31 cellular contexts compared by ENCODE assay signal in genomic region chr5:39905356-39905755, GRCh38.
"Had no signal": no experiment of that assay in that cellular context is flagged by ENCODE, and none has a peak within 500 bp of the region (broad histone marks: within the 10 kb centered on the region; RNA-seq: fewer than 3 reads in every experiment).

No MANE protein-coding gene starts in this region.

- H3K9me3 ChIP-seq: colonic mucosa, psoas muscle, upper lobe of left lung had no signal

- H3K27ac ChIP-seq: colonic mucosa, parathyroid adenoma, psoas muscle, upper lobe of left lung had no signal

- ATAC-seq: psoas muscle; stimulated activated memory B cell treated with anti-CD40 and anti-IgM and Interleukin-4, amounts not matched to agents 10 μg/mL and 1 μg/mL and 100 μg/mL, for 72 hours; stimulated activated naive CD8-positive, alpha-beta T cell treated with anti-CD3 and anti-CD28 coated beads, Interleukin-15, amount 100 ng/mL, for 72 hours; WTC11 had no signal

- H3K27me3 ChIP-seq: colonic mucosa, upper lobe of left lung had no signal

- H3K4me3 ChIP-seq: colonic mucosa, psoas muscle, smooth muscle cell, upper lobe of left lung had no signal

- FAIRE-seq: astrocyte, bronchial epithelial cell, kidney had no signal

- DNase-seq: activated CD4-positive, alpha-beta memory T cell treated with anti-CD3 and anti-CD28 coated beads, Interleukin-2, amount 10 ng/mL, durations not matched to agents 7 days and 5 days; activated CD4-positive, alpha-beta T cell treated with anti-CD3 and anti-CD28 coated beads for 1 hour; activated CD4-positive, alpha-beta T cell treated with anti-CD3 and anti-CD28 coated beads, Interleukin-2, amount 10 ng/mL, durations not matched to agents 7 days and 5 days; activated CD8-positive, alpha-beta memory T cell treated with anti-CD3 and anti-CD28 coated beads, Interleukin-2, amount 50 U/mL, for 48 hours; activated gamma-delta T cell; activated naive CD4-positive, alpha-beta T cell treated with anti-CD3 and anti-CD28 coated beads, Interleukin-2, amount 10 ng/mL, durations not matched to agents 7 days and 5 days; activated naive CD8-positive, alpha-beta T cell treated with anti-CD3 and anti-CD28 coated beads, Interleukin-2, amount 10 ng/mL, durations not matched to agents 7 days and 5 days; activated T-cell treated with anti-CD3 and anti-CD28 coated beads, Interleukin-2, amount 50 U/mL, for 24 hours; amniotic stem cell; colonic mucosa; effector memory CD4-positive, alpha-beta T cell; foreskin fibroblast; head of caudate nucleus; hippocampal formation; kidney; naive B cell; nephron progenitor cell; psoas muscle; stimulated activated CD4-positive, alpha-beta T cell treated with anti-CD3 and anti-CD28 coated beads, Interleukin-1b, Interleukin-23, amount 100 ng/mL, for 48 hours; stimulated activated CD4-positive, alpha-beta T cell treated with anti-CD3 and anti-CD28 coated beads, Interleukin-4, amount 100 ng/mL, for 4 hours; stimulated activated CD8-positive, alpha-beta memory T cell treated with anti-CD3 and anti-CD28 coated beads, Interleukin-4, amount 100 ng/mL, for 48 hours; stimulated activated naive CD8-positive, alpha-beta T cell treated with anti-CD3 and anti-CD28 coated beads, Interleukin-15, amount 100 ng/mL, for 72 hours; substantia nigra; T1000; upper lobe of left lung had no signal

- H3K4me1 ChIP-seq: colonic mucosa, parathyroid adenoma, psoas muscle, upper lobe of left lung had no signal

- H3K36me3 ChIP-seq: colonic mucosa, upper lobe of left lung had no signal
